8 cellular contexts compared by ENCODE assay signal in the genomic region with DNA sequence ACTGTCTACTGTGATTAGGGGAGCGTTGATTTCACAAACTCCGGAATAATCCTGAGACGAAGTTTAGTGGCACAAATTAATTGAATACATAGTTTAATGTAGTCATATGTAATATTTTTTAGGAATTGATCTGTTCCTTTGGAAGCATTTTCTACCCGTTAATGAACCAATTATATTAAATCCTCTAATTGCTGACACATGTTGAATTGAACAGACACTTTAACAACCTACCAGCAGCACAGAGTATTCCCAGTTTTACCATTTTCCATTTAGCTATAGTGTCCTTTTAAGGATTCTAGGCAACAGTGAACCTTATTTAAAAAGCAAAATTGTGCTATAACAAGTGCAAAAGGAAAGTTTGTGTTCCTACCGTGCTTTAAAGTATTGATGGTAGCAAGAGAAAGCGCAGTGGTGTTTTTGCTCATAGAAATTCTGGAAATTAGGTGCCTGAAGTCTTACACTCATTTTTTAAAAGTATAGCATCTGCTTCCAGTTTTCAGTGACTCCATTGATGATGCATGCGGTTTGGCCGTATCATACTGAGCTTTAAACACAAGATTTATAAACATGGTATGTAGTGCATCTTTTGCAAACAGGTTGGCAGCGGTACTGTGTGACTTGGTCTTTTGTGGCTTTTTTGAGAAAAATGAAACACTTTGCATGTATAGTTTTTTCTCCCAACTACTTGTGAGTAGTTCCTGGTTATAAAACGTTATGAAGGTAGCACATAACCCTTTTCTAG. TPM values are rescaled to one million over a fixed set of nuclear protein-coding genes. Genes with fewer than 3 reads are reported as not detected.
A peak's percentile ranks its signal among the peaks of the same experiment; 100 is the strongest.
DNase-seq lines count a peak whose midpoint lies in the region; ATAC-seq, FAIRE-seq and TF ChIP-seq lines count a peak whose summit lies in the region.

No MANE protein-coding gene starts in this region.

- TF ChIP-seq POLR2A in lower leg skin (IDR thresholded peaks at IDR 0.05) (no peak), upper lobe of left lung (IDR thresholded peaks at IDR 0.05) (no peak)

- H3K4me3 ChIP-seq in heart right ventricle: peak overlapping the region; percentile 77 to 100 (median 94)
- H3K4me3 ChIP-seq in astrocyte (ENCODE audit: insufficient read depth, low read depth, low read length): peak overlapping the region; percentile 88
- peak overlapping the region; percentile 20 for H3K4me3 ChIP-seq in lower leg skin (ENCODE audit: low read depth, poor library complexity, severe bottlenecking)
- H3K4me3 ChIP-seq in upper lobe of left lung: peak overlapping the region; percentile 70 to 85 (median 76)

- no peak overlapping the region for H2AFZ ChIP-seq in astrocyte (ENCODE audit: low read depth, low read length)

- H3K4me2 ChIP-seq in astrocyte (ENCODE audit: low read length): peak overlapping the region; percentile 90

- peaks cover 68% of the 10 kb centered on the region for H3K79me2 ChIP-seq in astrocyte (ENCODE audit: insufficient read depth, low read length)

- ATAC-seq in heart right ventricle (no peak), left cardiac atrium (no peak), upper lobe of left lung (ENCODE audit: low FRiP score in 2 of 2) (no peak), HG03280 (IDR thresholded peaks at IDR 0.05; ENCODE audit: unreplicated experiment) (no peak)

- peak overlapping the region; percentile 100 for H3K9ac ChIP-seq in astrocyte (ENCODE audit: low read length)

- H3K27me3 Mint-ChIP-seq in astrocyte (ENCODE audit: low read depth, unreplicated experiment): no peaks in the 10 kb centered on the region

- peak; percentile 86 for FAIRE-seq in astrocyte (lab: Jason Lieb, UNC)

- no peaks in the 10 kb centered on the region for H3K36me3 Mint-ChIP-seq in astrocyte (ENCODE audit: low read depth, unreplicated experiment)

- no peak for TF ChIP-seq CTCF in heart right ventricle (IDR thresholded peaks at IDR 0.05)
- TF ChIP-seq CTCF in astrocyte (IDR thresholded peaks at IDR 0.05; ENCODE audit: insufficient read depth, low read depth, low read length): no peak
- no peak for TF ChIP-seq CTCF in lower leg skin (IDR thresholded peaks at IDR 0.05)
- no peak for TF ChIP-seq CTCF in upper lobe of left lung (IDR thresholded peaks at IDR 0.05)

- DNase-seq in heart right ventricle: no peak
- DNase-seq in left cardiac atrium: no peak
- DNase-seq in astrocyte (ENCODE audit: low read depth): peak; percentile 59
- no peak for DNase-seq in lower leg skin (ENCODE audit: low spot score in 2 of 2)
- DNase-seq in upper lobe of left lung: no peak
- no peak for DNase-seq in OCI-M2 (lab: John Stamatoyannopoulos, UW; ENCODE audit: unreplicated experiment)
- DNase-seq in HPDE6-E6E7 (ENCODE audit: extremely low spot score): no peak

- peaks cover 14% of the 10 kb centered on the region for H3K4me1 Mint-ChIP-seq in astrocyte (ENCODE audit: low read depth, unreplicated experiment)

- H3K36me3 ChIP-seq in heart right ventricle (peaks cover 0 to 36% (median 0%) of the 10 kb centered on the region in 9 donors), astrocyte (ENCODE audit: insufficient read depth, low read length) (peaks cover 9% of the 10 kb centered on the region), upper lobe of left lung (peaks cover 0 to 34% (median 6%) of the 10 kb centered on the region in 4 donors)

- peak overlapping the region in 8 of 10 donors; percentile 98 to 100 (median 100) for H3K27ac ChIP-seq in heart right ventricle
- H3K27ac ChIP-seq in astrocyte (ENCODE audit: low read depth, low read length): peak overlapping the region; percentile 99
- peak overlapping the region; percentile 99 to 100 (median 100) for H3K27ac ChIP-seq in upper lobe of left lung

- peaks cover 64% of the 10 kb centered on the region for H4K20me1 ChIP-seq in astrocyte (ENCODE audit: insufficient read depth, low read length)

- 5 to 7% methylated on average over 10 of the region's 10 CpGs for WGBS in heart right ventricle, 2 donors
- WGBS in lower leg skin, 2 donors: 3 to 20% methylated on average over 10 of the region's 10 CpGs
- 9 to 24% methylated on average over 10 of the region's 10 CpGs for WGBS in upper lobe of left lung, 2 donors

- intact Hi-C loops in heart right ventricle (cut with DNase I) (loop anchor here in 4 of 10 donors (2.0 to 10.0 kb wide), 6 partner anchors 61 to 251 kb away; a partner anchor contains a TSS), left cardiac atrium (cut with DNase I) (loop anchor here in 1 of 2 donors (10.0 kb wide), 1 partner anchor 109 kb away; a partner anchor contains a TSS), lower leg skin (cut with DNase I; ENCODE audit: low total_unique reads) (no loop called here)

- no peaks in the 10 kb centered on the region for H3K9me3 ChIP-seq in heart right ventricle
- H3K9me3 ChIP-seq in astrocyte (ENCODE audit: insufficient read depth, low read depth, low read length): no peaks in the 10 kb centered on the region
- no peaks in the 10 kb centered on the region for H3K9me3 ChIP-seq in upper lobe of left lung

- H3K4me1 ChIP-seq in heart right ventricle: peaks cover 0 to 70% (median 36%) of the 10 kb centered on the region in 9 donors
- no peaks in the 10 kb centered on the region for H3K4me1 ChIP-seq in astrocyte (ENCODE audit: insufficient read depth, low read length)
- peaks cover 16 to 66% (median 29%) of the 10 kb centered on the region in 4 donors for H3K4me1 ChIP-seq in upper lobe of left lung

- no peaks in the 10 kb centered on the region for H3K9me3 Mint-ChIP-seq in astrocyte (ENCODE audit: unreplicated experiment)

- no peaks in the 10 kb centered on the region for H3K27me3 ChIP-seq in heart right ventricle
- H3K27me3 ChIP-seq in astrocyte (ENCODE audit: insufficient read depth, low read length): no peaks in the 10 kb centered on the region
- H3K27me3 ChIP-seq in upper lobe of left lung: peaks cover 0 to 4% (median 0%) of the 10 kb centered on the region in 4 donors

- no peak for TF ChIP-seq EP300 in upper lobe of left lung (IDR thresholded peaks at IDR 0.05)

- H3K27ac Mint-ChIP-seq in astrocyte (ENCODE audit: unreplicated experiment): peak overlapping the region; percentile 87

- H3K4me3 Mint-ChIP-seq in astrocyte (ENCODE audit: unreplicated experiment): peak overlapping the region; percentile 94

RNA-seq across cellular contexts. Expression of a gene that starts 1.8 kb away (rescaled TPM):
- total RNA-seq in heart right ventricle (100 to 1,000 TPM; 143 to 247 (median 162) TPM), left cardiac atrium (100 to 1,000 TPM; 137 to 301 TPM), astrocyte (204 and 242 TPM in 2 replicates), lower leg skin (100 to 1,000 TPM; 170 to 252 (median 224) TPM), upper lobe of left lung (100 to 1,000 TPM; 158 to 294 (median 244) TPM)
- 10 to 100 TPM; 36.8 to 44.0 TPM for polyA plus RNA-seq in heart right ventricle

Comparison
In these comparisons a context has a peak if more than half of its experiments do, and no peak if none do; other contexts are left out.
1. H3K4me3 ChIP-seq: peak in every context shown above with its lines; median percentile 94 in heart right ventricle; 88 in astrocyte; 76 in upper lobe of left lung; 20 in lower leg skin.